ENCODE assay signal across 1 cellular context in genomic region chr15:41417418-41417811, GRCh38.
TF ChIP-seq lines count a peak whose summit lies in the region.

No MANE protein-coding gene starts in this region.

TF ChIP-seq in WTC11, 78 proteins besides CTCF, POLR2A, EP300 and RAD21 (continued from another document):
- 0 out of 2 replicates have a peak, but pooled peaks have one; percentile 4 for TF ChIP-seq PREB (CRISPR knock-in tag; IDR thresholded peaks at IDR 0.05; ENCODE audit: borderline replicate concordance)
